13 cellular contexts compared by ENCODE assay signal in the genomic region with DNA sequence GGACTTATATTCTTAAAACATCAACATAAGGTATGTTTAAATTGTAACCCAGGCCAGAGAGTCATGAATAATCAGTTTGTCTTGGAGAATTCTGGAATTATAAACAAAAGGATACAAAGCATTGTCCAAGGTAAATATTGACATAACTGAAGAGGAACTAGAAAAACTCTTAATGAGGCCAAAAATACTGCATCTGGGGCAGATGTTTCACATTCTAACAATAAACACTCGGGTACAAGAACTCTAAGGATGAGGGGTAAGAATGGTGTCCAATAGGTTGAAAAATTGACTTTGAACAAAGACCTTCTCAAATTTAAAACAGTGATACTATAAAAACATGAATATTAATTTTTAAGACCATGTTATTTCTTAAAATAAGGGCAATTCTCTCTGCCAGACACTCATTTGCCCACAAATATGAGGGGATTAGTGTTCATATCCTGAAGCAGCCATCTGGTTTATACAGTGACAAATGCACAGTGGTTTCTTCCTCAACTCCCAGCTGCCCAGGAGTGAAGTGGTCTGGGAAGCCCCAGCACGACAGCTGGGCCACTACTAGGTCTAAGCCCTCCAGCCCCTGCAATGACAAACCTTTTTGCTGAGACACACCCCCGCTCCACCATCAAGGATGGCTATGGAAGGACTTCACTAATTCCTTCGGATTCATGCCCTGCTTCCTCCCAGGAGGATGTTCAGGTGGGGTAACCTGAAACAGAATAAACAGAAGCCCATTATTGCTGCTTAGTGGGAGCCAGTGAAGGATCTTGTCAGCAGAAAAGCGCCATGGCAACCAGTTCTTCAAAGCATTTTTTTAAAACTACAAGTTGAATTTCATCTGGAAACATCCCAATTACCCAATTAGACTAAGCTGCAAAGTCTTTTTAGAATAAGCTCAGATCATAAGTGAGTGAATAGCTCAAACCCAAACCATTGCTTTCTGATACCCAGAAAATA.
A peak's percentile ranks its signal among the peaks of the same experiment; 100 is the strongest.
DNase-seq lines count a peak whose midpoint lies in the region; ATAC-seq, FAIRE-seq and TF ChIP-seq lines count a peak whose summit lies in the region.
"Had no signal": no experiment of that assay in that cellular context is flagged by ENCODE, and none has a peak within 500 bp of the region (broad histone marks: within the 10 kb centered on the region; RNA-seq: fewer than 3 reads in every experiment).

No MANE protein-coding gene starts in this region.

- DNase-seq in A549 (ENCODE audit: low read depth in 1 of 2, low spot score in 1 of 2) (no peak), HTR-8/SVneo (ENCODE audit: insufficient read length, low spot score) (peak; percentile 14), PC-3 (peak; percentile 72), foreskin fibroblast (peak; percentile 38 to 70), NCI-H1694 (lab: John Stamatoyannopoulos, UW) (no peak)
- DNase-seq in activated naive CD4-positive, alpha-beta T cell treated with anti-CD3 and anti-CD28 coated beads for 36 hours = no peak
- DNase-seq: glutamatergic neuron, NCI-H146 had no signal

- intact Hi-C loops in PC-3 (cut with micrococcal nuclease) = loop anchor here (1.0 to 2.0 kb wide), 4 partner anchors 14 to 106 kb away; no protein-coding TSS in a partner anchor
- intact Hi-C loops in activated naive CD4-positive, alpha-beta T cell treated with anti-CD3 and anti-CD28 coated beads for 36 hours (cut with micrococcal nuclease) = no loop called here

- H3K4me3 Mint-ChIP-seq in activated naive CD4-positive, alpha-beta T cell treated with anti-CD3 and anti-CD28 coated beads for 36 hours = no peak overlapping the region
- H3K4me3 Mint-ChIP-seq: brain; stimulated activated naive CD8-positive, alpha-beta T cell treated with anti-CD3 and anti-CD28 coated beads, Interleukin-15, Interleukin-2, amounts not matched to agents 100 ng/mL and 50 ng/mL, for 24 hours had no signal

- WGBS in A549 (ENCODE audit: missing lambda C conversion rate) = 66% methylated on average over 5 of the region's 5 CpGs

- no peaks in the 10 kb centered on the region for H4K20me1 ChIP-seq in PC-3 (ENCODE audit: low read length)
- H4K20me1 ChIP-seq: BLaER1 had no signal

- H3K27me3 ChIP-seq in PC-3 (ENCODE audit: low read length) = no peaks in the 10 kb centered on the region
- H3K27me3 ChIP-seq: BLaER1 had no signal

- H3K4me1 Mint-ChIP-seq in activated naive CD4-positive, alpha-beta T cell treated with anti-CD3 and anti-CD28 coated beads for 36 hours (ENCODE audit: low read depth) = no peaks in the 10 kb centered on the region

- ATAC-seq in A549 = no peak; a peak in 1 of 6 replicates
- ATAC-seq in PC-3 = peak; percentile 82
- ATAC-seq in GM19467 (IDR thresholded peaks at IDR 0.05; ENCODE audit: unreplicated experiment) = no peak
- ATAC-seq in GM18909 (IDR thresholded peaks at IDR 0.05; ENCODE audit: poor library complexity, unreplicated experiment) = no peak

- H3K9me3 Mint-ChIP-seq in activated naive CD4-positive, alpha-beta T cell treated with anti-CD3 and anti-CD28 coated beads for 36 hours = no peaks in the 10 kb centered on the region
- H3K9me3 Mint-ChIP-seq: stimulated activated naive CD8-positive, alpha-beta T cell treated with anti-CD3 and anti-CD28 coated beads, Interleukin-15, Interleukin-2, amounts not matched to agents 100 ng/mL and 50 ng/mL, for 24 hours had no signal

- H3K4me2 ChIP-seq in A549 = peak overlapping the region; percentile 42
- H3K4me2 ChIP-seq in PC-3 (ENCODE audit: low read length) = peak overlapping the region; percentile 4; the same call in 1 of the 2 replicates
- H3K4me2 ChIP-seq: BLaER1 had no signal

- no peak overlapping the region for H3K4me3 ChIP-seq in A549
- no peak overlapping the region for H3K4me3 ChIP-seq in PC-3 (ENCODE audit: low read length)
- no peak overlapping the region for H3K4me3 ChIP-seq in foreskin fibroblast (ENCODE audit: low read depth in 1 of 2, low read length in 2 of 2)
- H3K4me3 ChIP-seq: BLaER1 had no signal

- TF ChIP-seq CTCF in A549 (IDR thresholded peaks at IDR 0.05) (no peak), PC-3 (conservative IDR thresholded peaks at IDR 0.05; ENCODE audit: low read depth, low read length) (no peak), foreskin fibroblast (IDR thresholded peaks at IDR 0.05; ENCODE audit: low read depth, low read length) (no peak)

- no peaks in the 10 kb centered on the region for H3K36me3 ChIP-seq in PC-3 (ENCODE audit: low read depth, low read length)
- H3K36me3 ChIP-seq: BLaER1 had no signal

- H3K27ac Mint-ChIP-seq in activated naive CD4-positive, alpha-beta T cell treated with anti-CD3 and anti-CD28 coated beads for 36 hours = no peak overlapping the region
- H3K27ac Mint-ChIP-seq: stimulated activated naive CD8-positive, alpha-beta T cell treated with anti-CD3 and anti-CD28 coated beads, Interleukin-15, Interleukin-2, amounts not matched to agents 100 ng/mL and 50 ng/mL, for 24 hours had no signal

- H3K4me1 ChIP-seq in A549 (peaks cover 37% of the 10 kb centered on the region), PC-3 (ENCODE audit: insufficient read depth, low read length) (peaks cover 23% of the 10 kb centered on the region)
- H3K4me1 ChIP-seq: BLaER1 had no signal

- no peak overlapping the region for H3K27ac ChIP-seq in A549
- H3K27ac ChIP-seq in PC-3 (ENCODE audit: low read length) = no peak overlapping the region
- H3K27ac ChIP-seq: BLaER1 had no signal

- TF ChIP-seq EP300 in A549 (IDR thresholded peaks at IDR 0.05) = no peak

- H3K9ac ChIP-seq in PC-3 (ENCODE audit: low read length) = no peak overlapping the region
- H3K9ac ChIP-seq: BLaER1 had no signal

- FAIRE-seq in A549 (lab: Jason Lieb, UNC) = no peak
- FAIRE-seq in HTR-8/SVneo (lab: Jason Lieb, UNC) = no peak

- H3K9me2 ChIP-seq in PC-3 (replicated peaks; ENCODE audit: low read length) = no peaks in the 10 kb centered on the region

- H2AFZ ChIP-seq in PC-3 (ENCODE audit: low read length) = no peak overlapping the region

- no peaks in the 10 kb centered on the region for H3K27me3 Mint-ChIP-seq in activated naive CD4-positive, alpha-beta T cell treated with anti-CD3 and anti-CD28 coated beads for 36 hours (ENCODE audit: low read depth)
- H3K27me3 Mint-ChIP-seq: stimulated activated naive CD8-positive, alpha-beta T cell treated with anti-CD3 and anti-CD28 coated beads, Interleukin-15, Interleukin-2, amounts not matched to agents 100 ng/mL and 50 ng/mL, for 24 hours had no signal

- H3K79me2 ChIP-seq in PC-3 (ENCODE audit: low read length) = no peaks in the 10 kb centered on the region

- H3K9me3 ChIP-seq in A549 (no peaks in the 10 kb centered on the region), PC-3 (ENCODE audit: low read length) (no peaks in the 10 kb centered on the region)
- H3K9me3 ChIP-seq: BLaER1 had no signal

- no peaks in the 10 kb centered on the region for H3F3A ChIP-seq in PC-3 (ENCODE audit: low read length, unreplicated experiment)

- no peaks in the 10 kb centered on the region for H3K36me3 Mint-ChIP-seq in activated naive CD4-positive, alpha-beta T cell treated with anti-CD3 and anti-CD28 coated beads for 36 hours (ENCODE audit: low read depth)
- H3K36me3 Mint-ChIP-seq: brain had no signal

- POLR2A ChIA-PET in A549 (lab: Yijun Ruan, JAX) = no interaction called here
- POLR2A ChIA-PET in PC-3 (lab: Charles Lee; ENCODE audit: unreplicated experiment) = interaction anchor here (0.9 kb wide), 1 partner anchor 144 kb away, joined by 3 read pairs; no protein-coding TSS in a partner anchor

- no TSS peak for BruUV-seq in PC-3 (replicated peaks; lab: Mats Ljungman, UMichigan)

- no peak for TF ChIP-seq RAD21 in A549 (conservative IDR thresholded peaks at IDR 0.05 in 1 of 2, IDR thresholded peaks at IDR 0.05 in 1 of 2)

- TF ChIP-seq POLR2A in A549 (IDR thresholded peaks at IDR 0.05; ENCODE audit: low read length) = no peak

- CTCF ChIA-PET in A549 (lab: Yijun Ruan, JAX) (interaction anchor here (0.7 to 1.6 kb wide), 3 partner anchors 29 to 43 kb away, joined by 3 to 4 read pairs (median 4); no protein-coding TSS in a partner anchor), PC-3 (lab: Charles Lee) (no interaction called here)
- CTCF ChIA-PET in activated naive CD4-positive, alpha-beta T cell treated with anti-CD3 and anti-CD28 coated beads for 36 hours (lab: Charles Lee) = no interaction called here

TF ChIP-seq in A549, 52 proteins besides CTCF, POLR2A, EP300 and RAD21:
- no peak for TF ChIP-seq GATA3 (IDR thresholded peaks at IDR 0.05; ENCODE audit: borderline replicate concordance)
- no peak for TF ChIP-seq RNF2 (IDR thresholded peaks at IDR 0.05; ENCODE audit: borderline replicate concordance, low read depth)
- TF ChIP-seq RFX5 (IDR thresholded peaks at IDR 0.05) = no peak
- TF ChIP-seq JUNB (IDR thresholded peaks at IDR 0.05) = no peak
- TF ChIP-seq, protein P1, sequence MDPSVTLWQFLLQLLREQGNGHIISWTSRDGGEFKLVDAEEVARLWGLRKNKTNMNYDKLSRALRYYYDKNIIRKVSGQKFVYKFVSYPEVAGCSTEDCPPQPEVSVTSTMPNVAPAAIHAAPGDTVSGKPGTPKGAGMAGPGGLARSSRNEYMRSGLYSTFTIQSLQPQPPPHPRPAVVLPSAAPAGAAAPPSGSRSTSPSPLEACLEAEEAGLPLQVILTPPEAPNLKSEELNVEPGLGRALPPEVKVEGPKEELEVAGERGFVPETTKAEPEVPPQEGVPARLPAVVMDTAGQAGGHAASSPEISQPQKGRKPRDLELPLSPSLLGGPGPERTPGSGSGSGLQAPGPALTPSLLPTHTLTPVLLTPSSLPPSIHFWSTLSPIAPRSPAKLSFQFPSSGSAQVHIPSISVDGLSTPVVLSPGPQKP (IDR thresholded peaks at IDR 0.05; ENCODE audit: low read depth, low read length) = no peak

Comparison
In these comparisons a context has a peak if more than half of its experiments do, and no peak if none do; other contexts are left out.
1. DNase-seq: peak in HTR-8/SVneo (single experiment), PC-3 (single experiment) and foreskin fibroblast (2 of 2); none in A549 (0 of 2), activated naive CD4-positive, alpha-beta T cell treated with anti-CD3 and anti-CD28 coated beads for 36 hours (single experiment) and NCI-H1694 (single experiment).